ENCODE assay signal across 14 cellular contexts in genomic region chr10:3136763-3137611, GRCh38. TPM values are rescaled to one million over a fixed set of nuclear protein-coding genes. Genes with fewer than 3 reads are reported as not detected.
DNase-seq lines count a peak whose midpoint lies in the region; ATAC-seq and TF ChIP-seq lines count a peak whose summit lies in the region.
"Had no signal": no experiment of that assay in that cellular context is flagged by ENCODE, and none has a peak within 500 bp of the region (broad histone marks: within the 10 kb centered on the region; RNA-seq: fewer than 3 reads in every experiment).

No MANE protein-coding gene starts in this region.

- BruUV-seq in mammary epithelial cell (replicated peaks; lab: Mats Ljungman, UMichigan) (no TSS peak), MCF 10A (replicated peaks; lab: Mats Ljungman, UMichigan) (no TSS peak), Calu3 (replicated peaks; lab: Mats Ljungman, UMichigan) (no TSS peak)

- H3K9me3 ChIP-seq in mammary epithelial cell (replicated peaks; ENCODE audit: insufficient read depth, low read length) (no peaks in the 10 kb centered on the region), ovary (no peaks in the 10 kb centered on the region)

- peak; percentile 75 for ATAC-seq in Right ventricle myocardium superior (ENCODE audit: poor library complexity)
- no peak for ATAC-seq in HG03039 (IDR thresholded peaks at IDR 0.05; ENCODE audit: unreplicated experiment)

- H3K9ac ChIP-seq in mammary epithelial cell (ENCODE audit: insufficient read depth, low read length), result no peak overlapping the region
- H3K9ac ChIP-seq: KMS-11 had no signal

- H3K4me1 Mint-ChIP-seq in MCF 10A (ENCODE audit: insufficient read depth, unreplicated experiment), result peaks cover 6% of the 10 kb centered on the region
- H3K4me1 Mint-ChIP-seq in glutamatergic neuron (ENCODE audit: low read depth, unreplicated experiment), result peaks cover 3% of the 10 kb centered on the region
- no peaks in the 10 kb centered on the region for H3K4me1 Mint-ChIP-seq in Calu3 (ENCODE audit: low read depth, unreplicated experiment)
- H3K4me1 Mint-ChIP-seq: neural crest cell had no signal

- TF ChIP-seq CTCF in mammary epithelial cell (conservative IDR thresholded peaks at IDR 0.05 in 1 of 2, IDR thresholded peaks at IDR 0.05 in 1 of 2; ENCODE audit: extremely low read depth in 1 of 2, insufficient read depth in 1 of 2, low read depth in 1 of 2, low read length in 2 of 2), result no peak
- TF ChIP-seq CTCF in MCF 10A (IDR thresholded peaks at IDR 0.05; ENCODE audit: unreplicated experiment), result no peak
- TF ChIP-seq CTCF in ovary (IDR thresholded peaks at IDR 0.05), result no peak
- no peak for TF ChIP-seq CTCF in glutamatergic neuron (IDR thresholded peaks at IDR 0.05; ENCODE audit: partially characterized antibody, unreplicated experiment)
- TF ChIP-seq CTCF in Calu3 (IDR thresholded peaks at IDR 0.05; ENCODE audit: unreplicated experiment), result no peak

- POLR2A ChIA-PET in MCF 10A (lab: Yijun Ruan, JAX), result no interaction called here

- dilution Hi-C loops in mammary epithelial cell (cut with HindIII; ENCODE audit: low sequenced_read_pairs), result no loop called here

- no peak for TF ChIP-seq POLR2A in ovary (IDR thresholded peaks at IDR 0.05)

- CTCF ChIA-PET in mammary epithelial cell (lab: Charles Lee; ENCODE audit: low non-redundant PET), result no interaction called here
- CTCF ChIA-PET in MCF 10A (lab: Yijun Ruan, JAX), result no interaction called here
- CTCF ChIA-PET in Calu3 (lab: Charles Lee), result no interaction called here

- H3K4me3 Mint-ChIP-seq in MCF 10A (ENCODE audit: unreplicated experiment), result no peak overlapping the region
- no peak overlapping the region for H3K4me3 Mint-ChIP-seq in glutamatergic neuron (ENCODE audit: unreplicated experiment)
- no peak overlapping the region for H3K4me3 Mint-ChIP-seq in Calu3 (ENCODE audit: low read depth, unreplicated experiment)
- H3K4me3 Mint-ChIP-seq: neural crest cell had no signal

- H3K27ac ChIP-seq in mammary epithelial cell (ENCODE audit: insufficient read depth, low read depth, low read length) (no peak overlapping the region), ovary (peak overlapping the region; percentile 20 to 22)
- H3K27ac ChIP-seq: KMS-11 had no signal

- H3K36me3 Mint-ChIP-seq in MCF 10A (ENCODE audit: insufficient read depth, unreplicated experiment) (peaks cover 93% of the 10 kb centered on the region), glutamatergic neuron (ENCODE audit: unreplicated experiment) (no peaks in the 10 kb centered on the region), Calu3 (ENCODE audit: insufficient read depth, unreplicated experiment) (peaks cover 80% of the 10 kb centered on the region)

- DNase-seq in mammary epithelial cell (peak; percentile 62), MCF 10A (ENCODE audit: unreplicated experiment) (no peak), Right ventricle myocardium superior (peak; percentile 83), ovary (peak; percentile 52 to 80 (median 66)), glutamatergic neuron (no peak), Calu3 (no peak), glomerular visceral epithelial cell (ENCODE audit: extremely low spot score) (no peak)
- DNase-seq: activated T-cell treated with anti-CD3 and anti-CD28 coated beads for 4 hours, NCI-H2107, T1000, trophoblast cell had no signal

- H3K9me3 Mint-ChIP-seq in MCF 10A (ENCODE audit: unreplicated experiment) (no peaks in the 10 kb centered on the region), glutamatergic neuron (ENCODE audit: unreplicated experiment) (peaks cover 1% of the 10 kb centered on the region), Calu3 (ENCODE audit: low read depth, unreplicated experiment) (no peaks in the 10 kb centered on the region)
- H3K9me3 Mint-ChIP-seq: neural crest cell had no signal

- no peak overlapping the region for H3K27ac Mint-ChIP-seq in MCF 10A (ENCODE audit: low read depth, unreplicated experiment)
- H3K27ac Mint-ChIP-seq in glutamatergic neuron (ENCODE audit: unreplicated experiment), result no peak overlapping the region
- H3K27ac Mint-ChIP-seq in Calu3 (ENCODE audit: unreplicated experiment), result no peak overlapping the region

- TF ChIP-seq EP300 in ovary (IDR thresholded peaks at IDR 0.05), result no peak

- intact Hi-C loops in mammary epithelial cell (cut with micrococcal nuclease), result no loop called here
- intact Hi-C loops in MCF 10A (cut with micrococcal nuclease), result no loop called here
- intact Hi-C loops in Right ventricle myocardium superior (cut with DNase I), result no loop called here
- intact Hi-C loops in ovary (cut with DNase I), result no loop called here
- intact Hi-C loops in Calu3 (cut with micrococcal nuclease; ENCODE audit: unreplicated experiment), result no loop called here

- H3K36me3 ChIP-seq in mammary epithelial cell (ENCODE audit: insufficient read depth, low read length) (peaks cover 55% of the 10 kb centered on the region), ovary (no peaks in the 10 kb centered on the region)

- 92% methylated on average over 19 of the region's 21 CpGs for WGBS in mammary epithelial cell (ENCODE audit: low coverage, missing lambda C conversion rate)
- 27 to 44% (median 31%) methylated on average over 21 of the region's 21 CpGs for WGBS in ovary, 3 donors

- no peak overlapping the region for H3K4me3 ChIP-seq in mammary epithelial cell (replicated peaks in 1 of 3; ENCODE audit: insufficient read depth in 1 of 3, low read depth in 2 of 3, low read length in 3 of 3)
- H3K4me3 ChIP-seq in ovary, result no peak overlapping the region

- H3K27me3 Mint-ChIP-seq in MCF 10A (ENCODE audit: insufficient read depth, unreplicated experiment) (no peaks in the 10 kb centered on the region), glutamatergic neuron (ENCODE audit: unreplicated experiment) (no peaks in the 10 kb centered on the region), Calu3 (ENCODE audit: unreplicated experiment) (no peaks in the 10 kb centered on the region)

- H3K79me2 ChIP-seq in mammary epithelial cell (ENCODE audit: insufficient read depth, low read length), result peaks cover under 1% of the 10 kb centered on the region

- in situ Hi-C loops in mammary epithelial cell (cut with MboI; ENCODE audit: low sequenced_read_pairs in 2 of 2), result no loop called here

- no peak overlapping the region for H3K4me2 ChIP-seq in mammary epithelial cell (ENCODE audit: insufficient read depth, low read depth, low read length)
- H3K4me2 ChIP-seq: KMS-11 had no signal

- H3K4me1 ChIP-seq in mammary epithelial cell (ENCODE audit: insufficient read depth, low read length) (peaks cover 5% of the 10 kb centered on the region), ovary (ENCODE audit: insufficient read depth) (no peaks in the 10 kb centered on the region)

- H4K20me1 ChIP-seq in mammary epithelial cell (ENCODE audit: insufficient read depth, low read length), result peaks cover 3% of the 10 kb centered on the region

- no peak overlapping the region for H2AFZ ChIP-seq in mammary epithelial cell (ENCODE audit: low read depth, low read length)

- no peaks in the 10 kb centered on the region for H3K27me3 ChIP-seq in mammary epithelial cell (ENCODE audit: insufficient read depth, low read length)
- H3K27me3 ChIP-seq in ovary, result no peaks in the 10 kb centered on the region

RNA-seq across cellular contexts. Expression of gene PITRM1, which starts 35.6 kb away (rescaled TPM):
- 100 to 1,000 TPM in 1 of 2 donors, 10 to 100 TPM in 1; 99.0 to 127 TPM for total RNA-seq in mammary epithelial cell
- 71.5 TPM for polyA plus RNA-seq in mammary epithelial cell
- 118 TPM for polyA minus RNA-seq in mammary epithelial cell
- 132 and 136 TPM in 2 replicates for total RNA-seq in MCF 10A (2022)
- 84.4 TPM for total RNA-seq in Right ventricle myocardium superior
- total RNA-seq in ovary, result 10 to 100 TPM; 46.6 to 95.8 (median 73.7) TPM
- 100 to 1,000 TPM in 1 of 2 donors, 10 to 100 TPM in 1; 50.1 to 107 TPM for polyA plus RNA-seq in ovary
- 65.8 TPM for total RNA-seq in glutamatergic neuron (ENCODE audit: unreplicated experiment)
- 65.8 and 70.4 TPM in 2 replicates for total RNA-seq in Calu3 (2022)

Comparison
In these comparisons a context has a peak if more than half of its experiments do, and no peak if none do; other contexts are left out.
1. DNase-seq: peak in mammary epithelial cell (single experiment), Right ventricle myocardium superior (single experiment) and ovary (5 of 5); none in MCF 10A (single experiment), glutamatergic neuron (single experiment), Calu3 (single experiment) and glomerular visceral epithelial cell (single experiment).